ENCODE assay signal across 28 cellular contexts in the genomic region with DNA sequence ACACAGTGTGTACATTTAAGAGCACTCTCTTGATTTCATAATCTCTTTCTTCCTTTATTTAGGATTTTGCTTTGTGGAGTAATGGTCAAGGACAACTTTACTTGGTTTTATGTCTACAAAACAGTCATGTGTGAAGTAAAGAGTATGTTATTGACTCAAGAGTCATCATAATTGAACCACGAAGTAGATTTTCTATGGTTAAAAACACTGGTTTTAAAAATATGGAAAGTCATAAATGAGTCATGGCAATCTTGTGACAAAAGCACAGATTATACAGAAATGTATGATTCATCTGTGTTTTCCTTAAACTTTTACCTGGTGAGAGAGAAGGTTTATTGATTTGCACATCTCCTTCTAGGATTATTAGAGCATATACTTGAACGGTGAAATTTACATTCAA.
DNase-seq lines count a peak whose midpoint lies in the region; ATAC-seq, FAIRE-seq and TF ChIP-seq lines count a peak whose summit lies in the region.
"Had no signal": no experiment of that assay in that cellular context is flagged by ENCODE, and none has a peak within 500 bp of the region (broad histone marks: within the 10 kb centered on the region; RNA-seq: fewer than 3 reads in every experiment).

No MANE protein-coding gene starts in this region.

- H3K4me1 ChIP-seq in effector memory CD4-positive, alpha-beta T cell (ENCODE audit: control insufficient read depth, insufficient read depth, low read length, poor library complexity, severe bottlenecking): no peaks in the 10 kb centered on the region
- H3K4me1 ChIP-seq: BLaER1 treated with 17β-estradiol and CSF1 and Interleukin-3, amounts not matched to agents 10 nM and 100 nM; heart right ventricle; pancreas had no signal

- H3K27me3 ChIP-seq in bronchial epithelial cell (ENCODE audit: control insufficient read depth, insufficient read depth, low read length): no peaks in the 10 kb centered on the region
- no peaks in the 10 kb centered on the region for H3K27me3 ChIP-seq in effector memory CD4-positive, alpha-beta T cell (replicated peaks; ENCODE audit: control insufficient read depth, insufficient read depth, low read length, poor library complexity, severe bottlenecking)
- H3K27me3 ChIP-seq: BLaER1 treated with 17β-estradiol and CSF1 and Interleukin-3, amounts not matched to agents 10 nM and 100 nM had no signal

- H3K36me3 Mint-ChIP-seq in activated T-cell treated with anti-CD3 and anti-CD28 coated beads, Interleukin-2, amount 50 U/mL, for 72 hours (ENCODE audit: insufficient read depth in 2 of 2): peaks cover 0 to 9% of the 10 kb centered on the region in 2 donors
- H3K36me3 Mint-ChIP-seq in stimulated activated naive CD8-positive, alpha-beta T cell treated with anti-CD3 and anti-CD28 coated beads, Interleukin-15, Interleukin-2, amounts not matched to agents 100 ng/mL and 50 ng/mL, for 24 hours (ENCODE audit: low read depth): peaks cover 3% of the 10 kb centered on the region
- H3K36me3 Mint-ChIP-seq: brain, type B pancreatic cell had no signal

- H3K27ac Mint-ChIP-seq in activated T-cell treated with anti-CD3 and anti-CD28 coated beads, Interleukin-2, amount 50 U/mL, for 72 hours: peak overlapping the region; percentile 77
- H3K27ac Mint-ChIP-seq in stimulated activated naive CD8-positive, alpha-beta T cell treated with anti-CD3 and anti-CD28 coated beads, Interleukin-15, Interleukin-2, amounts not matched to agents 100 ng/mL and 50 ng/mL, for 24 hours: peak overlapping the region; percentile 93
- H3K27ac Mint-ChIP-seq: activated CD4-positive, alpha-beta T cell treated with anti-CD3 and anti-CD28 coated beads, Interleukin-2, amount 10 ng/mL, durations not matched to agents 7 days and 5 days; brain; H9; nephron progenitor cell; type B pancreatic cell had no signal

- peak overlapping the region; percentile 66 to 68 for H3K4me3 Mint-ChIP-seq in activated T-cell treated with anti-CD3 and anti-CD28 coated beads, Interleukin-2, amount 50 U/mL, for 72 hours
- peak overlapping the region; percentile 40 for H3K4me3 Mint-ChIP-seq in stimulated activated naive CD8-positive, alpha-beta T cell treated with anti-CD3 and anti-CD28 coated beads, Interleukin-15, Interleukin-2, amounts not matched to agents 100 ng/mL and 50 ng/mL, for 24 hours
- H3K4me3 Mint-ChIP-seq: activated CD4-positive, alpha-beta T cell treated with anti-CD3 and anti-CD28 coated beads, Interleukin-2, amount 10 ng/mL, durations not matched to agents 7 days and 5 days; brain; H9; nephron progenitor cell; type B pancreatic cell had no signal

- no peak for FAIRE-seq in bronchial epithelial cell (lab: Jason Lieb, UNC)
- FAIRE-seq: GM18507, HTR-8/SVneo, pancreas had no signal

- H3K4me3 ChIP-seq in bronchial epithelial cell (ENCODE audit: low read depth, low read length): no peak overlapping the region
- H3K4me3 ChIP-seq in effector memory CD4-positive, alpha-beta T cell (ENCODE audit: insufficient read depth, low read depth, low read length, poor library complexity, severe bottlenecking): no peak overlapping the region
- H3K4me3 ChIP-seq: BLaER1 treated with 17β-estradiol and CSF1 and Interleukin-3, amounts not matched to agents 10 nM and 100 nM; heart right ventricle; pancreas had no signal

- H3K9me3 ChIP-seq in effector memory CD4-positive, alpha-beta T cell (ENCODE audit: control insufficient read depth, low read length): no peaks in the 10 kb centered on the region
- H3K9me3 ChIP-seq: BLaER1 treated with 17β-estradiol and CSF1 and Interleukin-3, amounts not matched to agents 10 nM and 100 nM; heart right ventricle; pancreas; SK-N-SH had no signal

- ATAC-seq in activated T-cell treated with anti-CD3 and anti-CD28 coated beads, Interleukin-2, amount 50 U/mL, for 72 hours (replicated peaks in 1 of 2): peak; percentile 69 to 76
- ATAC-seq in GM21423 (IDR thresholded peaks at IDR 0.05; ENCODE audit: unreplicated experiment): no peak
- ATAC-seq: heart right ventricle, left cardiac atrium, pancreas had no signal

- TF ChIP-seq CTCF in bronchial epithelial cell (IDR thresholded peaks at IDR 0.05; ENCODE audit: insufficient read depth, low read length, severe bottlenecking): no peak

- DNase-seq in activated T-cell treated with anti-CD3 and anti-CD28 coated beads, Interleukin-2, amount 50 U/mL, for 72 hours: no peak
- no peak for DNase-seq in activated T-cell treated with anti-CD3 and anti-CD28 coated beads, Interleukin-2, amount 50 U/mL, for 48 hours
- DNase-seq in RKO (ENCODE audit: low spot score) (peak; percentile 14), bronchial epithelial cell (ENCODE audit: low read depth) (peak; percentile 64), DMS53 treated with DMSO at 0.1 percent for 48 hours (lab: John Stamatoyannopoulos, UW; ENCODE audit: unreplicated experiment) (no peak)
- no peak for DNase-seq in effector memory CD4-positive, alpha-beta T cell
- DNase-seq: activated CD4-positive, alpha-beta T cell treated with anti-CD3 and anti-CD28 coated beads, Interleukin-2, amount 10 ng/mL, durations not matched to agents 7 days and 5 days; activated gamma-delta T cell treated with Interleukin-2 at 50 U/mL for 16 hours; erythroblast; H9; heart right ventricle; KG1; left cardiac atrium; NCI-H1417 treated with DMSO at 0.1 percent for 48 hours; NCI-H2081; NCI-H345; NCI-H774; nephron progenitor cell; pancreas; SK-N-SH; substantia nigra had no signal

- H3K27ac ChIP-seq in effector memory CD4-positive, alpha-beta T cell (ENCODE audit: insufficient read depth, low read length, poor library complexity, severe bottlenecking): no peak overlapping the region
- H3K27ac ChIP-seq: BLaER1 treated with 17β-estradiol and CSF1 and Interleukin-3, amounts not matched to agents 10 nM and 100 nM; heart right ventricle; pancreas had no signal

- no peaks in the 10 kb centered on the region for H3K27me3 Mint-ChIP-seq in activated T-cell treated with anti-CD3 and anti-CD28 coated beads, Interleukin-2, amount 50 U/mL, for 72 hours (ENCODE audit: low read depth)
- H3K27me3 Mint-ChIP-seq in stimulated activated naive CD8-positive, alpha-beta T cell treated with anti-CD3 and anti-CD28 coated beads, Interleukin-15, Interleukin-2, amounts not matched to agents 100 ng/mL and 50 ng/mL, for 24 hours: no peaks in the 10 kb centered on the region

- peaks cover 0 to 2% of the 10 kb centered on the region in 2 donors for H3K9me3 Mint-ChIP-seq in activated T-cell treated with anti-CD3 and anti-CD28 coated beads, Interleukin-2, amount 50 U/mL, for 72 hours
- no peaks in the 10 kb centered on the region for H3K9me3 Mint-ChIP-seq in stimulated activated naive CD8-positive, alpha-beta T cell treated with anti-CD3 and anti-CD28 coated beads, Interleukin-15, Interleukin-2, amounts not matched to agents 100 ng/mL and 50 ng/mL, for 24 hours
- H3K9me3 Mint-ChIP-seq: activated CD4-positive, alpha-beta T cell treated with anti-CD3 and anti-CD28 coated beads, Interleukin-2, amount 10 ng/mL, durations not matched to agents 7 days and 5 days; brain; H9; nephron progenitor cell; type B pancreatic cell had no signal

- H3K4me1 Mint-ChIP-seq in activated T-cell treated with anti-CD3 and anti-CD28 coated beads, Interleukin-2, amount 50 U/mL, for 72 hours (ENCODE audit: low read depth): peaks cover 85% of the 10 kb centered on the region
- peaks cover 85% of the 10 kb centered on the region for H3K4me1 Mint-ChIP-seq in stimulated activated naive CD8-positive, alpha-beta T cell treated with anti-CD3 and anti-CD28 coated beads, Interleukin-15, Interleukin-2, amounts not matched to agents 100 ng/mL and 50 ng/mL, for 24 hours (ENCODE audit: low read depth)
- H3K4me1 Mint-ChIP-seq: brain, nephron progenitor cell had no signal

- no peaks in the 10 kb centered on the region for H3K36me3 ChIP-seq in bronchial epithelial cell (ENCODE audit: control insufficient read depth, insufficient read depth, low read length)
- H3K36me3 ChIP-seq in effector memory CD4-positive, alpha-beta T cell (ENCODE audit: control insufficient read depth, insufficient read depth, low read length): no peaks in the 10 kb centered on the region
- H3K36me3 ChIP-seq: BLaER1 treated with 17β-estradiol and CSF1 and Interleukin-3, amounts not matched to agents 10 nM and 100 nM; heart right ventricle; pancreas had no signal

Comparison
In these comparisons a context has a peak if more than half of its experiments do, and no peak if none do; other contexts are left out.
1. DNase-seq: peak in RKO (single experiment) and bronchial epithelial cell (single experiment); none in activated T-cell treated with anti-CD3 and anti-CD28 coated beads, Interleukin-2, amount 50 U/mL, for 72 hours (0 of 2), activated T-cell treated with anti-CD3 and anti-CD28 coated beads, Interleukin-2, amount 50 U/mL, for 48 hours (0 of 2), effector memory CD4-positive, alpha-beta T cell (0 of 3) and DMS53 treated with DMSO at 0.1 percent for 48 hours (single experiment).